35 cellular contexts compared by ENCODE assay signal in the genomic region with DNA sequence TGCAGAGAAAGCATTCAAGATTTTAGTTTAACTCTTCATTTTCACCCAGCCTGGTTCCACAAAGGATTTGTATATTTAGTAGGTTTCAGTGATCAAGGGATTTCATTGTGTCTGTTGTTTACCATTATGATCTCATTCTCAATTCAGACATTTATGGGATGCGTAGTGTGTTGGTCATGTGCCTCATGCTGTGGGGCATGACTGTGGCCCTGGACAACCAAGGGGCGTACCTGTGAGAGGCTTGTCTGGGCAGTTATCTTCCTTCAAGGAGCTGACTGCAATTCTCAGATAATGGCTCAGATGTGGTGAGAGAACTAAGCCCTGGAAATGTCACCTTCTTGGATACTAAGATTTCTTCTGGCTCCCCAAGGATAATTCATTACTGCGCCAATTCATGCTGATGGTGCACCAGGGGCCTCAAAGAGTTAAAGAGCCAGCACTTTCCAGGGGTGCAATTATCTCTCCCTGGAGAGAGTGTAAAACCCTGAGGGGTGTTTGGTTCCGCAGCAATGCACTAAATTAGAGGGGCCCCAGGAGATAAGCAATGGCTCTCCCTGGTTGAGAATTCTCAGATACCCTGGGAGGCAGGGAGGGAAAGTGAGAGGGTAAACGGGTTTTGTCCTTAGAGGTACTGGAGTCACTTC. TPM values are rescaled to one million over a fixed set of nuclear protein-coding genes. Genes with fewer than 3 reads are reported as not detected.
DNase-seq lines count a peak whose midpoint lies in the region; ATAC-seq and TF ChIP-seq lines count a peak whose summit lies in the region.
"Had no signal": no experiment of that assay in that cellular context is flagged by ENCODE, and none has a peak within 500 bp of the region (broad histone marks: within the 10 kb centered on the region; RNA-seq: fewer than 3 reads in every experiment).

No MANE protein-coding gene starts in this region.

- no peaks in the 10 kb centered on the region for H3K79me1 ChIP-seq in mesendoderm (ENCODE audit: low read length)

- WGBS in mesendoderm (ENCODE audit: extremely low coverage, insufficient coverage, low lambda C conversion rate), result no CpG with 5 or more reads among the region's 5 CpGs

- H2BK120ac ChIP-seq in mesendoderm (ENCODE audit: low read depth, low read length), result no peak overlapping the region

- H2BK5ac ChIP-seq in mesendoderm (ENCODE audit: low read length), result no peak overlapping the region

- H3K4me2 ChIP-seq in PC-3 (ENCODE audit: low read length) (no peak overlapping the region), mesendoderm (ENCODE audit: low read length) (no peak overlapping the region)

- intact Hi-C loops in PC-3 (cut with micrococcal nuclease), result no loop called here

- H3K9me2 ChIP-seq in PC-3 (replicated peaks; ENCODE audit: low read length), result no peaks in the 10 kb centered on the region

- no peaks in the 10 kb centered on the region for H3K9me3 ChIP-seq in PC-3 (ENCODE audit: low read length)
- H3K9me3 ChIP-seq: adrenal gland, gastrocnemius medialis, lower lobe of right lung, mucosa of descending colon, Peyer's patch, prostate gland, right lobe of liver, thoracic aorta had no signal

- H2AK5ac ChIP-seq in mesendoderm (ENCODE audit: low read length), result no peak overlapping the region

- no peaks in the 10 kb centered on the region for H4K20me1 ChIP-seq in PC-3 (ENCODE audit: low read length)

- no peak overlapping the region for H2BK15ac ChIP-seq in mesendoderm (replicated peaks; ENCODE audit: low read depth)

- CTCF ChIA-PET in PC-3 (lab: Charles Lee), result no interaction called here

- no peaks in the 10 kb centered on the region for H3F3A ChIP-seq in PC-3 (ENCODE audit: low read length, unreplicated experiment)

- H3K56ac ChIP-seq in mesendoderm (ENCODE audit: low read length), result no peak overlapping the region

- H4K8ac ChIP-seq in mesendoderm (ENCODE audit: low read depth, low read length), result no peak overlapping the region

- H3K4ac ChIP-seq in mesendoderm (ENCODE audit: low read depth, low read length), result no peak overlapping the region

- no peaks in the 10 kb centered on the region for H3K79me2 ChIP-seq in PC-3 (ENCODE audit: low read length)
- no peaks in the 10 kb centered on the region for H3K79me2 ChIP-seq in mesendoderm (ENCODE audit: control insufficient read depth, insufficient read depth, low read length)

- H3K23ac ChIP-seq in mesendoderm (ENCODE audit: low read length), result no peak overlapping the region

- DNase-seq in NCI-H2081 (lab: John Stamatoyannopoulos, UW), result peak; percentile 35 to 63
- no peak for DNase-seq in NCI-H2081 treated with DMSO at 0.1 percent for 48 hours (lab: John Stamatoyannopoulos, UW)
- peak; percentile 54 for DNase-seq in NCI-H146 treated with DMSO at 0.1 percent for 48 hours (lab: John Stamatoyannopoulos, UW; ENCODE audit: unreplicated experiment)
- DNase-seq in PC-3, result peak; percentile 23
- DNase-seq in mesendoderm, result peak; percentile 78
- no peak for DNase-seq in HuH-7 (ENCODE audit: low spot score)
- DNase-seq in NCI-H526 (lab: John Stamatoyannopoulos, UW), result no peak
- no peak for DNase-seq in NCI-H524 (lab: John Stamatoyannopoulos, UW)
- DNase-seq: activated CD8-positive, alpha-beta T cell treated with anti-CD3 and anti-CD28 coated beads, Interleukin-2, amount 10 ng/mL, durations not matched to agents 7 days and 5 days; activated naive CD4-positive, alpha-beta T cell treated with anti-CD3 and anti-CD28 coated beads, Interleukin-2, amount 10 ng/mL, durations not matched to agents 7 days and 5 days; adrenal gland; Calu3; EL; gastrocnemius medialis; kidney glomerular epithelial cell; lower lobe of right lung; mucosa of descending colon; natural killer cell; NCI-H1930; NCI-H524 treated with DMSO at 0.1 percent for 48 hours; occipital lobe; Peyer's patch; right lobe of liver; SIG-M5; spleen; stimulated activated CD4-positive, alpha-beta T cell treated with anti-CD3 and anti-CD28 coated beads, Interleukin-2, amount 100 ng/mL, for 24 hours; stimulated activated naive CD8-positive, alpha-beta T cell treated with anti-CD3 and anti-CD28 coated beads, Interleukin-15, Interleukin-2, amounts not matched to agents 100 U/mL and 50 U/mL, for 24 hours had no signal

- H3K36me3 ChIP-seq in PC-3 (ENCODE audit: low read depth, low read length) (no peaks in the 10 kb centered on the region), mesendoderm (ENCODE audit: control insufficient read depth, insufficient read depth, low read length) (no peaks in the 10 kb centered on the region)
- H3K36me3 ChIP-seq: adrenal gland, gastrocnemius medialis, lower lobe of right lung, Peyer's patch, prostate gland, right lobe of liver, spleen, thoracic aorta had no signal

- peak; percentile 51; the same call in 1 of the 2 replicates for ATAC-seq in PC-3
- ATAC-seq: activated CD8-positive, alpha-beta T cell treated with anti-CD3 and anti-CD28 coated beads, Interleukin-2, amount 10 ng/mL, durations not matched to agents 7 days and 5 days; activated T-helper 17 cell treated with anti-CD3 and anti-CD28 coated beads, Interleukin-2, amount 50 U/mL, for 72 hours; gastrocnemius medialis; HCT116; lower lobe of right lung; mucosa of descending colon; natural killer cell; stimulated activated naive CD8-positive, alpha-beta T cell treated with anti-CD3 and anti-CD28 coated beads, Interleukin-15, Interleukin-2, amounts not matched to agents 100 U/mL and 50 U/mL, for 24 hours had no signal

- no peak overlapping the region for H4K5ac ChIP-seq in mesendoderm (ENCODE audit: low read length)

- no peak overlapping the region for H2AFZ ChIP-seq in PC-3 (ENCODE audit: low read length)

- no peak overlapping the region for H3K18ac ChIP-seq in mesendoderm (ENCODE audit: low read length)

- no peak overlapping the region for H3K4me3 ChIP-seq in PC-3 (ENCODE audit: low read length)
- H3K4me3 ChIP-seq in mesendoderm (ENCODE audit: low read length), result no peak overlapping the region
- H3K4me3 ChIP-seq: adrenal gland, gastrocnemius medialis, lower lobe of right lung, mucosa of descending colon, Peyer's patch, prostate gland, right lobe of liver, spleen, thoracic aorta had no signal

- POLR2A ChIA-PET in PC-3 (lab: Charles Lee; ENCODE audit: unreplicated experiment), result no interaction called here

- no peak for TF ChIP-seq CTCF in PC-3 (conservative IDR thresholded peaks at IDR 0.05; ENCODE audit: low read depth, low read length)

- no TSS peak for BruUV-seq in PC-3 (replicated peaks; lab: Mats Ljungman, UMichigan)

- H3K27ac ChIP-seq in PC-3 (ENCODE audit: low read length) (no peak overlapping the region), mesendoderm (ENCODE audit: low read depth, low read length) (peak overlapping the region; percentile 14)
- H3K27ac ChIP-seq: adrenal gland, gastrocnemius medialis, lower lobe of right lung, Peyer's patch, prostate gland, right lobe of liver, spleen, thoracic aorta had no signal

- H3K9ac ChIP-seq in PC-3 (ENCODE audit: low read length), result no peak overlapping the region
- no peak overlapping the region for H3K9ac ChIP-seq in mesendoderm (ENCODE audit: low read length)

- no peaks in the 10 kb centered on the region for H3K4me1 ChIP-seq in PC-3 (ENCODE audit: insufficient read depth, low read length)
- H3K4me1 ChIP-seq in mesendoderm (ENCODE audit: control insufficient read depth, low read depth, low read length), result peaks cover 12% of the 10 kb centered on the region
- H3K4me1 ChIP-seq: adrenal gland, gastrocnemius medialis, lower lobe of right lung, Peyer's patch, prostate gland, spleen had no signal

- H3K27me3 ChIP-seq in PC-3 (ENCODE audit: low read length) (peaks cover 8% of the 10 kb centered on the region), mesendoderm (ENCODE audit: insufficient read depth, low read length, poor library complexity) (no peaks in the 10 kb centered on the region)
- H3K27me3 ChIP-seq: adrenal gland, Peyer's patch, right lobe of liver had no signal

RNA-seq across cellular contexts. Expression of a gene that starts 32.2 kb away (rescaled TPM):
- total RNA-seq in PC-3 (2014; rRNA removed), result not detected in 2 replicates
- polyA plus RNA-seq in mesendoderm (2013, experiment 1 of 2), result 0.03 TPM
- polyA plus RNA-seq in mesendoderm (2013, experiment 2 of 2), result not detected
- total RNA-seq: activated CD8-positive, alpha-beta T cell treated with anti-CD3 and anti-CD28 coated beads, Interleukin-2, amount 10 ng/mL, durations not matched to agents 7 days and 5 days; activated T-helper 17 cell treated with anti-CD3 and anti-CD28 coated beads, Interleukin-2, amount 50 U/mL, for 72 hours; Calu3; dermis microvascular lymphatic vessel endothelial cell; gastrocnemius medialis; LHCN-M2; lower lobe of right lung; mucosa of descending colon; natural killer cell; occipital lobe; Peyer's patch; right lobe of liver; spleen; thoracic aorta; urinary bladder had no signal
- polyA plus RNA-seq: CD14-positive monocyte, spleen, urinary bladder had no signal

RNA-seq across cellular contexts. Expression of a gene that starts 37.7 kb away (rescaled TPM):
- total RNA-seq in PC-3 (2014; rRNA removed), result not detected in 2 replicates
- polyA plus RNA-seq in mesendoderm (2013, experiment 1 of 2), result 0.29 TPM
- 0.24 TPM for polyA plus RNA-seq in mesendoderm (2013, experiment 2 of 2)
- total RNA-seq: activated CD8-positive, alpha-beta T cell treated with anti-CD3 and anti-CD28 coated beads, Interleukin-2, amount 10 ng/mL, durations not matched to agents 7 days and 5 days; activated T-helper 17 cell treated with anti-CD3 and anti-CD28 coated beads, Interleukin-2, amount 50 U/mL, for 72 hours; Calu3; dermis microvascular lymphatic vessel endothelial cell; gastrocnemius medialis; LHCN-M2; natural killer cell; Peyer's patch; right lobe of liver had no signal
- polyA plus RNA-seq: CD14-positive monocyte, spleen had no signal

Comparison
In these comparisons a context has a peak if more than half of its experiments do, and no peak if none do; other contexts are left out.
1. DNase-seq: peak in NCI-H2081 (2 of 2), NCI-H146 treated with DMSO at 0.1 percent for 48 hours (single experiment), PC-3 (single experiment) and mesendoderm (single experiment); none in NCI-H2081 treated with DMSO at 0.1 percent for 48 hours (single experiment), HuH-7 (single experiment), NCI-H526 (0 of 2) and NCI-H524 (0 of 2).